Comparison of ENCODE assay signal across 28 cellular contexts in the genomic region with DNA sequence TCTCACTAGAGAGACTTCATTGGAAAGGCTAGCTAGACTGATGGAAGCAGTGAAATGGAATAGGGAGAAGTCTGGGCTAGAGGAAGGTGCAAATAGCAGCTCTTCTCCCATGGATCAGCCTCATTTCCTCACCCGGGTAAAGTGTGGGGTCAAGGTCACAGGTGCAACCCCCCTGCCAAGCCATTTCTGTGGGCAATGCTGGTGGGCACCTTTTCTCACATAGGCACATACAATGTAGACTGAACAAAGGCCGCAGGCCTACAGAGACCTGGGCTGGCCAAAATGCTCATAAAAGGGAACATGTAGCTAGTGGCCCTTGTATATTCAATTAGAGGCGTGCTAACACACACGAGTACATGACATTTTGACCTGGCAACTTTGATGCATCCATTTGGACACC.
"Had no signal": no experiment of that assay in that cellular context is flagged by ENCODE, and none has a peak within 500 bp of the region (broad histone marks: within the 10 kb centered on the region; RNA-seq: fewer than 3 reads in every experiment).

No MANE protein-coding gene starts in this region.

- DNase-seq: activated CD4-positive, alpha-beta memory T cell treated with anti-CD3 and anti-CD28 coated beads for 36 hours; activated CD4-positive, alpha-beta T cell treated with anti-CD3 and anti-CD28 coated beads for 36 hours; activated CD4-positive, alpha-beta T cell treated with anti-CD3 and anti-CD28 coated beads, Interleukin-2, amount 10 ng/mL, durations not matched to agents 24 days and 14 days; activated CD4-positive, CD25-positive, alpha-beta regulatory T cell; activated CD4-positive, CD25-positive, alpha-beta regulatory T cell treated with anti-CD3 and anti-CD28 coated beads, Interleukin-2, amount 50 U/mL, for 72 hours; activated CD8-positive, alpha-beta memory T cell treated with anti-CD3 and anti-CD28 coated beads, Interleukin-2, amount 10 ng/mL, durations not matched to agents 7 days and 5 days; activated CD8-positive, alpha-beta memory T cell treated with anti-CD3 and anti-CD28 coated beads, Interleukin-2, amount 50 U/mL, for 48 hours; activated CD8-positive, alpha-beta T cell treated with anti-CD3 and anti-CD28 coated beads, Interleukin-2, amount 10 ng/mL, durations not matched to agents 7 days and 5 days; activated gamma-delta T cell; activated naive CD4-positive, alpha-beta T cell; activated naive CD4-positive, alpha-beta T cell treated with anti-CD3 and anti-CD28 coated beads, Interleukin-2, amount 50 U/mL, for 16 hours; activated T-cell treated with anti-CD3 and anti-CD28 coated beads for 4 hours; activated T-cell treated with anti-CD3 and anti-CD28 coated beads, Interleukin-2, amount 50 U/mL, for 24 hours; activated T-cell treated with anti-CD3 and anti-CD28 coated beads, Interleukin-2, amount 50 U/mL, for 72 hours; amniotic stem cell; aorta; body of pancreas; caudate nucleus; dorsolateral prefrontal cortex; effector memory CD4-positive, alpha-beta T cell; endodermal cell; foreskin keratinocyte; gastrocnemius medialis; heart right ventricle; T-helper 1 cell; T-helper 17 cell; T1000 had no signal

- H3K4me3 ChIP-seq: body of pancreas, dorsolateral prefrontal cortex, gastrocnemius medialis, heart right ventricle had no signal

- H3K9me3 ChIP-seq: body of pancreas, gastrocnemius medialis, heart right ventricle had no signal

- H3K4me1 ChIP-seq: foreskin keratinocyte, gastrocnemius medialis, heart right ventricle had no signal

- ATAC-seq: activated CD4-positive, alpha-beta T cell treated with anti-CD3 and anti-CD28 coated beads for 36 hours; activated CD8-positive, alpha-beta memory T cell treated with anti-CD3 and anti-CD28 coated beads, Interleukin-2, amount 10 ng/mL, durations not matched to agents 7 days and 5 days; activated CD8-positive, alpha-beta T cell treated with anti-CD3 and anti-CD28 coated beads, Interleukin-2, amount 10 ng/mL, durations not matched to agents 7 days and 5 days; activated T-cell treated with anti-CD3 and anti-CD28 coated beads, Interleukin-2, amount 50 U/mL, for 72 hours; body of pancreas; esophagus mucosa; foreskin keratinocyte; gastrocnemius medialis; heart right ventricle; T-helper 17 cell had no signal

- H3K36me3 ChIP-seq: gastrocnemius medialis, heart right ventricle had no signal

- H3K27me3 ChIP-seq: body of pancreas, foreskin keratinocyte, gastrocnemius medialis had no signal

- H3K27ac ChIP-seq: body of pancreas, dorsolateral prefrontal cortex, foreskin keratinocyte, gastrocnemius medialis, heart right ventricle had no signal
